1 cellular context compared by ENCODE assay signal in the genomic region with DNA sequence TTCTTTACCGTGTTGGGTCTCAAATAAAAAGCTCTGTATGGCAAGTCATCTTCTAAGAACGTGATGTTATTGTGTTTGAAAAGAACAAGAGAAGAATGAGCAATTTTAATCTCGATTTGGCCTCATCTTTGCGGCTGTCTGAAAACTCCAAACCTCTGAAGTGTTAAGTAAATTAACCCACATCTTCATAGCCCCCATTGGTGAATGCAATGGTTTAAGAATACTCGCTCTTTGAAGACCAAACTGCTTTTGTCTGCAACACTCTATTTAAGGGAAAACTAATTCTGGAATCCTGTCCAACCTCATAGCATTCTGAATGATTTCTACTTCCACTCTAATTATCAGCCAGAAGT.
TF ChIP-seq lines count a peak whose summit lies in the region.

No MANE protein-coding gene starts in this region.

TF ChIP-seq in GM12878, 131 proteins besides CTCF, POLR2A, EP300 and RAD21 (continued from another document):
- TF ChIP-seq SPI1 (IDR thresholded peaks at IDR 0.05; ENCODE audit: borderline replicate concordance, insufficient read depth, low read depth, low read length), result no peak
- no peak for TF ChIP-seq SUZ12 (IDR thresholded peaks at IDR 0.05; ENCODE audit: unreplicated experiment)
- no peak for TF ChIP-seq TCF3 (IDR thresholded peaks at IDR 0.05; ENCODE audit: borderline replicate concordance, insufficient read depth, low read depth, low read length)
- TF ChIP-seq BACH1 (IDR thresholded peaks at IDR 0.05; ENCODE audit: borderline replicate concordance), result no peak
- TF ChIP-seq IRF4 (IDR thresholded peaks at IDR 0.05; ENCODE audit: low read depth, low read length), result no peak
- no peak for TF ChIP-seq RCOR1 (conservative IDR thresholded peaks at IDR 0.05; ENCODE audit: low read depth, low read length)
- no peak for TF ChIP-seq YY1 (IDR thresholded peaks at IDR 0.05; ENCODE audit: low read depth, low read length)
- TF ChIP-seq, protein P1, sequence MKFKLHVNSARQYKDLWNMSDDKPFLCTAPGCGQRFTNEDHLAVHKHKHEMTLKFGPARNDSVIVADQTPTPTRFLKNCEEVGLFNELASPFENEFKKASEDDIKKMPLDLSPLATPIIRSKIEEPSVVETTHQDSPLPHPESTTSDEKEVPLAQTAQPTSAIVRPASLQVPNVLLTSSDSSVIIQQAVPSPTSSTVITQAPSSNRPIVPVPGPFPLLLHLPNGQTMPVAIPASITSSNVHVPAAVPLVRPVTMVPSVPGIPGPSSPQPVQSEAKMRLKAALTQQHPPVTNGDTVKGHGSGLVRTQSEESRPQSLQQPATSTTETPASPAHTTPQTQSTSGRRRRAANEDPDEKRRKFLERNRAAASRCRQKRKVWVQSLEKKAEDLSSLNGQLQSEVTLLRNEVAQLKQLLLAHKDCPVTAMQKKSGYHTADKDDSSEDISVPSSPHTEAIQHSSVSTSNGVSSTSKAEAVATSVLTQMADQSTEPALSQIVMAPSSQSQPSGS (IDR thresholded peaks at IDR 0.05; ENCODE audit: low read length), result no peak
- TF ChIP-seq SIX5 (IDR thresholded peaks at IDR 0.05; ENCODE audit: low read depth, low read length, severe bottlenecking), result no peak
- TF ChIP-seq, protein P2, sequence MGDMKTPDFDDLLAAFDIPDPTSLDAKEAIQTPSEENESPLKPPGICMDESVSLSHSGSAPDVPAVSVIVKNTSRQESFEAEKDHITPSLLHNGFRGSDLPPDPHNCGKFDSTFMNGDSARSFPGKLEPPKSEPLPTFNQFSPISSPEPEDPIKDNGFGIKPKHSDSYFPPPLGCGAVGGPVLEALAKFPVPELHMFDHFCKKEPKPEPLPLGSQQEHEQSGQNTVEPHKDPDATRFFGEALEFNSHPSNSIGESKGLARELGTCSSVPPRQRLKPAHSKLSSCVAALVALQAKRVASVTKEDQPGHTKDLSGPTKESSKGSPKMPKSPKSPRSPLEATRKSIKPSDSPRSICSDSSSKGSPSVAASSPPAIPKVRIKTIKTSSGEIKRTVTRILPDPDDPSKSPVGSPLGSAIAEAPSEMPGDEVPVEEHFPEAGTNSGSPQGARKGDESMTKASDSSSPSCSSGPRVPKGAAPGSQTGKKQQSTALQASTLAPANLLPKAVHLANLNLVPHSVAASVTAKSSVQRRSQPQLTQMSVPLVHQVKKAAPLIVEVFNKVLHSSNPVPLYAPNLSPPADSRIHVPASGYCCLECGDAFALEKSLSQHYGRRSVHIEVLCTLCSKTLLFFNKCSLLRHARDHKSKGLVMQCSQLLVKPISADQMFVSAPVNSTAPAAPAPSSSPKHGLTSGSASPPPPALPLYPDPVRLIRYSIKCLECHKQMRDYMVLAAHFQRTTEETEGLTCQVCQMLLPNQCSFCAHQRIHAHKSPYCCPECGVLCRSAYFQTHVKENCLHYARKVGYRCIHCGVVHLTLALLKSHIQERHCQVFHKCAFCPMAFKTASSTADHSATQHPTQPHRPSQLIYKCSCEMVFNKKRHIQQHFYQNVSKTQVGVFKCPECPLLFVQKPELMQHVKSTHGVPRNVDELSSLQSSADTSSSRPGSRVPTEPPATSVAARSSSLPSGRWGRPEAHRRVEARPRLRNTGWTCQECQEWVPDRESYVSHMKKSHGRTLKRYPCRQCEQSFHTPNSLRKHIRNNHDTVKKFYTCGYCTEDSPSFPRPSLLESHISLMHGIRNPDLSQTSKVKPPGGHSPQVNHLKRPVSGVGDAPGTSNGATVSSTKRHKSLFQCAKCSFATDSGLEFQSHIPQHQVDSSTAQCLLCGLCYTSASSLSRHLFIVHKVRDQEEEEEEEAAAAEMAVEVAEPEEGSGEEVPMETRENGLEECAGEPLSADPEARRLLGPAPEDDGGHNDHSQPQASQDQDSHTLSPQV (IDR thresholded peaks at IDR 0.05), result no peak
- no peak for TF ChIP-seq ZNF24 (IDR thresholded peaks at IDR 0.05)
- TF ChIP-seq EED (IDR thresholded peaks at IDR 0.05; ENCODE audit: low read depth), result no peak
- no peak for TF ChIP-seq STAT3 (IDR thresholded peaks at IDR 0.05; ENCODE audit: low read depth, low read length)
